ENCODE assay signal across 15 cellular contexts in the genomic region with DNA sequence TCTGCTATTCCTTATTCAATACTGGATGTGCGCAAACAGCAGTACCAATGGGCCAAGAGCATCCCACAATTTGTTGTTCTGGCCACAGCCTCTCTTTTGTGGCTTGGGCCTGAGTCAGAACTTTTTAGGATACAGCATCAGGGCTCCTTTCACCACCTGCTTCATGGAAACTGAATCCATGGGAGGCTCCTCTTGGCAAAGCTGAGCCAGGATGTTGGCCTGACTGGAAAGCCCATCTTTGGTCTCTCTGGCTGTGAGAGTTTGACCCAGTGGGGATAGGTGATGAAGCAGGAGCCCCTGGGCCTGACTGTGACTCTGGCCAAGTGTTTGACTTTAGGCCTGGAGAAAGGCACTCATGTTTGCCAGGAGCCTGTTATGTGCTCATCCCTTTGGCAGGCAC. TPM values are rescaled to one million over a fixed set of nuclear protein-coding genes. Genes with fewer than 3 reads are reported as not detected.
A peak's percentile ranks its signal among the peaks of the same experiment; 100 is the strongest.
DNase-seq lines count a peak whose midpoint lies in the region; ATAC-seq and TF ChIP-seq lines count a peak whose summit lies in the region.
"Had no signal": no experiment of that assay in that cellular context is flagged by ENCODE, and none has a peak within 500 bp of the region (broad histone marks: within the 10 kb centered on the region; RNA-seq: fewer than 3 reads in every experiment).

No MANE protein-coding gene starts in this region.

- peak in 7 of 8 donors; percentile 29 to 74 (median 61) for ATAC-seq in heart right ventricle
- peak in 3 of 4 donors; percentile 43 to 64 (median 57) for ATAC-seq in psoas muscle
- ATAC-seq: K562, Panc1 had no signal

- WGBS in heart right ventricle, 2 donors = 93 to 95% methylated on average over 1 of the region's 1 CpG
- 93 to 96% (median 94%) methylated on average over 1 of the region's 1 CpG for WGBS in psoas muscle, 3 donors

- no peak for TF ChIP-seq POLR2A in uterus (IDR thresholded peaks at IDR 0.05)

- DNase-seq in heart right ventricle = peak in 1 of 2 donors; percentile 53
- DNase-seq in psoas muscle = peak; percentile 51 to 77
- no peak for DNase-seq in uterus
- DNase-seq in NCI-H1436 (lab: John Stamatoyannopoulos, UW) = no peak
- DNase-seq in RPMI8226 = no peak
- no peak for DNase-seq in activated effector memory CD4-positive, alpha-beta T cell treated with Interleukin-2 at 50 U/mL for 16 hours
- DNase-seq: GF-D8, GOT3, MV-4-11, NCI-H2227 treated with DMSO at 0.1 percent for 48 hours, SHP77 had no signal

- H3K9me3 ChIP-seq in heart right ventricle = no peaks in the 10 kb centered on the region
- no peaks in the 10 kb centered on the region for H3K9me3 ChIP-seq in psoas muscle
- no peaks in the 10 kb centered on the region for H3K9me3 ChIP-seq in uterus

- H3K27ac ChIP-seq in heart right ventricle (peak overlapping the region; percentile 19 to 88 (median 62)), psoas muscle (peak overlapping the region; percentile 27), uterus (peak overlapping the region; percentile 54 to 59)
- H3K27ac ChIP-seq: C4-2B had no signal

- peaks cover 37% of the 10 kb centered on the region for H3K4me1 Mint-ChIP-seq in dendritic cell treated with granulocyte-macrophage colony-stimulating factor and Interleukin-4, amounts not matched to agents 40 ng/mL and 50 ng/mL, for 4 days (ENCODE audit: low read depth)

- H3K27me3 Mint-ChIP-seq in dendritic cell treated with granulocyte-macrophage colony-stimulating factor and Interleukin-4, amounts not matched to agents 40 ng/mL and 50 ng/mL, for 4 days = peaks cover 11% of the 10 kb centered on the region

- peak overlapping the region; percentile 77 for H3K27ac Mint-ChIP-seq in dendritic cell treated with granulocyte-macrophage colony-stimulating factor and Interleukin-4, amounts not matched to agents 40 ng/mL and 50 ng/mL, for 4 days

- H3K27me3 ChIP-seq in heart right ventricle (peaks cover 0 to 4% (median 0%) of the 10 kb centered on the region in 7 donors), psoas muscle (ENCODE audit: insufficient read depth in 3 of 3, low read length in 2 of 3) (peaks cover 0 to 6% (median 0%) of the 10 kb centered on the region in 3 donors), uterus (no peaks in the 10 kb centered on the region)

- H3K36me3 Mint-ChIP-seq in dendritic cell treated with granulocyte-macrophage colony-stimulating factor and Interleukin-4, amounts not matched to agents 40 ng/mL and 50 ng/mL, for 4 days (ENCODE audit: low read depth) = no peaks in the 10 kb centered on the region

- H3K4me3 ChIP-seq in heart right ventricle (no peak overlapping the region), psoas muscle (no peak overlapping the region), uterus (no peak overlapping the region)
- H3K4me3 ChIP-seq: K562 had no signal

- no peaks in the 10 kb centered on the region for H3K9me3 Mint-ChIP-seq in dendritic cell treated with granulocyte-macrophage colony-stimulating factor and Interleukin-4, amounts not matched to agents 40 ng/mL and 50 ng/mL, for 4 days

- peaks cover 0 to 6% (median 0%) of the 10 kb centered on the region in 9 donors for H3K36me3 ChIP-seq in heart right ventricle
- no peaks in the 10 kb centered on the region for H3K36me3 ChIP-seq in psoas muscle (ENCODE audit: insufficient read depth in 1 of 2, low read depth in 1 of 2)
- no peaks in the 10 kb centered on the region for H3K36me3 ChIP-seq in uterus

- no peak overlapping the region for H3K4me3 Mint-ChIP-seq in dendritic cell treated with granulocyte-macrophage colony-stimulating factor and Interleukin-4, amounts not matched to agents 40 ng/mL and 50 ng/mL, for 4 days

- intact Hi-C loops in dendritic cell treated with granulocyte-macrophage colony-stimulating factor and Interleukin-4, amounts not matched to agents 40 ng/mL and 50 ng/mL, for 4 days (cut with micrococcal nuclease) = no loop called here
- intact Hi-C loops in heart right ventricle (cut with DNase I) (loop anchor here in 1 of 10 donors (1.0 kb wide), 1 partner anchor 34 kb away; no protein-coding TSS in a partner anchor), psoas muscle (cut with DNase I) (no loop called here), uterus (cut with DNase I; ENCODE audit: low total_unique reads) (no loop called here)

- H3K4me1 ChIP-seq in heart right ventricle = peaks cover 0 to 40% (median 24%) of the 10 kb centered on the region in 9 donors
- H3K4me1 ChIP-seq in psoas muscle = no peaks in the 10 kb centered on the region
- no peaks in the 10 kb centered on the region for H3K4me1 ChIP-seq in uterus

- TF ChIP-seq CTCF in heart right ventricle (IDR thresholded peaks at IDR 0.05) (no peak), psoas muscle (IDR thresholded peaks at IDR 0.05) (no peak), uterus (IDR thresholded peaks at IDR 0.05) (no peak)

RNA-seq across cellular contexts. Expression of a gene that starts 27.6 kb away (rescaled TPM):
- total RNA-seq in heart right ventricle = 10 to 100 TPM in 1 of 10 donors, 1 to 10 TPM in 9; 3.3 to 13.1 (median 4.1) TPM
- polyA plus RNA-seq in heart right ventricle = 1 to 10 TPM; 4.3 to 4.9 TPM
- total RNA-seq in psoas muscle = 1 to 10 TPM; 2.1 to 5.3 (median 2.6) TPM
- 1 to 10 TPM; 1.2 to 2.6 (median 1.3) TPM for polyA plus RNA-seq in psoas muscle
- 10 to 100 TPM; 16.6 to 69.2 (median 23.1) TPM for total RNA-seq in uterus

Comparison
In these comparisons a context has a peak if more than half of its experiments do, and no peak if none do; other contexts are left out.
1. DNase-seq: peak in psoas muscle (2 of 2); none in uterus (0 of 2), NCI-H1436 (single experiment), RPMI8226 (single experiment) and activated effector memory CD4-positive, alpha-beta T cell treated with Interleukin-2 at 50 U/mL for 16 hours (single experiment).
2. Peak in every context shown above with its lines, with median percentiles within 50 percentile points of each other: H3K27ac ChIP-seq.